Comparison of ENCODE assay signal across 9 cellular contexts in the genomic region with DNA sequence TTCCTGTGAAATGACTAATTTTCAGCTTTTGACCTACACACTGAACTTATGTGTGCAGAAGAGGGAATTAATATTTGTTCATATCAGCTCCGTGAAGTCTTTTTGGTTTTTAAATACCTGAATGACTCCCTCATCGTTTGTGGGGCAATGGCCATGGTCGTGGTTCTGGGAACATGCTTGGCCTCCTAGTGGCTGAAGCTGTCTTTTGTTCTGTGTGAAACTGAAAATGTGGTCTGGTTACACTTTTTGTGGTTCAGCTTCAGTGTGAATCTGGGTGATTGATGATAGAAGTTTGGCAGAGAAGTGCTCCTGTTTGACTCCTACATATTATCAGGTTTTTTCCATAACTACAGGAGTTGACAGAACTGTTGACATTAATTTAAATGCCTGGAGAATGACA.
DNase-seq lines count a peak whose midpoint lies in the region; ATAC-seq and TF ChIP-seq lines count a peak whose summit lies in the region.
"Had no signal": no experiment of that assay in that cellular context is flagged by ENCODE, and none has a peak within 500 bp of the region (broad histone marks: within the 10 kb centered on the region; RNA-seq: fewer than 3 reads in every experiment).

No MANE protein-coding gene starts in this region.

- intact Hi-C loops in tibial artery (cut with DNase I; ENCODE audit: low total_unique reads), result no loop called here

- no peaks in the 10 kb centered on the region for H3K27me3 ChIP-seq in tibial artery

- H3K9me3 ChIP-seq in tibial artery, result no peaks in the 10 kb centered on the region

- ATAC-seq in GM19025 (IDR thresholded peaks at IDR 0.05; ENCODE audit: low read depth, unreplicated experiment) (peak; percentile 84), HG02885 (IDR thresholded peaks at IDR 0.05; ENCODE audit: poor library complexity, unreplicated experiment) (peak; percentile 94), omental fat pad (ENCODE audit: low FRiP score) (peak; percentile 76)

- no peak overlapping the region for H3K27ac ChIP-seq in tibial artery

- DNase-seq in RKO (ENCODE audit: low spot score), result peak; percentile 28
- no peak for DNase-seq in omental fat pad (ENCODE audit: low spot score)
- DNase-seq in NCI-H2081 (lab: John Stamatoyannopoulos, UW), result no peak
- DNase-seq in tibial artery, result no peak
- DNase-seq in NOMO-1 (lab: John Stamatoyannopoulos, UW; ENCODE audit: unreplicated experiment in 2 of 2), result no peak
- DNase-seq in dedifferentiated amniotic fluid mesenchymal stem cell (ENCODE audit: extremely low spot score), result no peak
- DNase-seq: T1000 had no signal

- no peaks in the 10 kb centered on the region for H3K36me3 ChIP-seq in tibial artery

- no peak overlapping the region for H3K4me3 ChIP-seq in tibial artery

- H3K4me1 ChIP-seq in tibial artery, result no peaks in the 10 kb centered on the region

- no peak for TF ChIP-seq CTCF in omental fat pad (IDR thresholded peaks at IDR 0.05)
- TF ChIP-seq CTCF in tibial artery (IDR thresholded peaks at IDR 0.05), result no peak
